In genomic region chr21:32413697-32414578, GRCh38 we compare ENCODE assay signal across 8 cellular contexts. TPM values are rescaled to one million over a fixed set of nuclear protein-coding genes. Genes with fewer than 3 reads are reported as not detected.
A peak's percentile ranks its signal among the peaks of the same experiment; 100 is the strongest.
DNase-seq lines count a peak whose midpoint lies in the region; ATAC-seq and TF ChIP-seq lines count a peak whose summit lies in the region.

No MANE protein-coding gene starts in this region.

- no peak overlapping the region for H3K27ac Mint-ChIP-seq in activated CD4-positive, alpha-beta memory T cell treated with anti-CD3 and anti-CD28 coated beads for 36 hours

- DNase-seq in HUDEP-2 (lab: John Stamatoyannopoulos, UW; ENCODE audit: unreplicated experiment in 76 of 76) (peak in 47 of 76 experiments; percentile 16 to 65 (median 40)), fibroblast of villous mesenchyme (ENCODE audit: low read depth) (peak; percentile 75), sciatic nerve (ENCODE audit: low spot score) (no peak), amniotic stem cell (lab: John Stamatoyannopoulos, UW) (no peak), SK-N-DZ (ENCODE audit: low spot score) (no peak)
- DNase-seq in activated CD4-positive, alpha-beta memory T cell treated with anti-CD3 and anti-CD28 coated beads for 36 hours = no peak

- peak overlapping the region; percentile 89 for H3K4me3 Mint-ChIP-seq in activated CD4-positive, alpha-beta memory T cell treated with anti-CD3 and anti-CD28 coated beads for 36 hours

- no peaks in the 10 kb centered on the region for H3K9me3 Mint-ChIP-seq in activated CD4-positive, alpha-beta memory T cell treated with anti-CD3 and anti-CD28 coated beads for 36 hours

- H3K4me1 Mint-ChIP-seq in activated CD4-positive, alpha-beta memory T cell treated with anti-CD3 and anti-CD28 coated beads for 36 hours (ENCODE audit: low read depth) = peaks cover 33% of the 10 kb centered on the region

- ATAC-seq in sciatic nerve (peak; percentile 15), GM21423 (IDR thresholded peaks at IDR 0.05; ENCODE audit: unreplicated experiment) (no peak), GM21447 (IDR thresholded peaks at IDR 0.05; ENCODE audit: unreplicated experiment) (no peak)

- POLR2A ChIA-PET in activated CD4-positive, alpha-beta memory T cell treated with anti-CD3 and anti-CD28 coated beads for 36 hours (lab: Charles Lee) = no interaction called here

- CTCF ChIA-PET in activated CD4-positive, alpha-beta memory T cell treated with anti-CD3 and anti-CD28 coated beads for 36 hours (lab: Charles Lee) = interaction anchor here (0.6 to 2.1 kb wide), 5 partner anchors 12 to 187 kb away, joined by 3 to 10 read pairs (median 6); no protein-coding TSS in a partner anchor

- no peaks in the 10 kb centered on the region for H3K27me3 Mint-ChIP-seq in activated CD4-positive, alpha-beta memory T cell treated with anti-CD3 and anti-CD28 coated beads for 36 hours

- TF ChIP-seq CTCF in fibroblast of villous mesenchyme (IDR thresholded peaks at IDR 0.05; ENCODE audit: insufficient read depth, low read depth, low read length) = no peak

- H3K36me3 Mint-ChIP-seq in activated CD4-positive, alpha-beta memory T cell treated with anti-CD3 and anti-CD28 coated beads for 36 hours = no peaks in the 10 kb centered on the region

- intact Hi-C loops in activated CD4-positive, alpha-beta memory T cell treated with anti-CD3 and anti-CD28 coated beads for 36 hours (cut with micrococcal nuclease) = loop anchor here (1.0 to 2.0 kb wide), 2 partner anchors 155 to 199 kb away; partner anchors contain the start of gene CFAP298
- intact Hi-C loops in sciatic nerve (cut with DNase I) = no loop called here

- H3K4me3 ChIP-seq in fibroblast of villous mesenchyme (ENCODE audit: low read depth, low read length) = peak overlapping the region; percentile 81

RNA-seq across cellular contexts. Expression of gene EVA1C, which starts 1.4 kb away (rescaled TPM):
- 1 to 10 TPM; 9.3 to 9.6 TPM for total RNA-seq in activated CD4-positive, alpha-beta memory T cell treated with anti-CD3 and anti-CD28 coated beads for 36 hours
- 8.4 and 10.8 TPM in 2 replicates for total RNA-seq in fibroblast of villous mesenchyme
- 65.8 TPM for total RNA-seq in sciatic nerve
- not detected in 2 replicates for polyA plus RNA-seq in SK-N-DZ (2014; cell fraction: cytosol; rRNA removed)
- polyA plus RNA-seq in SK-N-DZ (2014; cell fraction: nucleus; rRNA removed) = not detected in 2 replicates

RNA-seq across cellular contexts. Expression of gene URB1, which starts 21.1 kb away (rescaled TPM):
- total RNA-seq in activated CD4-positive, alpha-beta memory T cell treated with anti-CD3 and anti-CD28 coated beads for 36 hours = 10 to 100 TPM; 21.5 to 23.4 TPM
- total RNA-seq in fibroblast of villous mesenchyme (17.4 and 37.1 TPM in 2 replicates), sciatic nerve (30.4 TPM)
- polyA plus RNA-seq in SK-N-DZ (2014; cell fraction: cytosol; rRNA removed) = 8.7 and 9.2 TPM in 2 replicates
- polyA plus RNA-seq in SK-N-DZ (2014; cell fraction: nucleus; rRNA removed) = 11.7 and 13.9 TPM in 2 replicates

Comparison
In these comparisons a context has a peak if more than half of its experiments do, and no peak if none do; other contexts are left out.
1. DNase-seq: peak in HUDEP-2 (47 of 76) and fibroblast of villous mesenchyme (single experiment); none in activated CD4-positive, alpha-beta memory T cell treated with anti-CD3 and anti-CD28 coated beads for 36 hours (single experiment), sciatic nerve (single experiment), amniotic stem cell (single experiment) and SK-N-DZ (single experiment).